Comparison of ENCODE assay signal across 19 cellular contexts in the genomic region with DNA sequence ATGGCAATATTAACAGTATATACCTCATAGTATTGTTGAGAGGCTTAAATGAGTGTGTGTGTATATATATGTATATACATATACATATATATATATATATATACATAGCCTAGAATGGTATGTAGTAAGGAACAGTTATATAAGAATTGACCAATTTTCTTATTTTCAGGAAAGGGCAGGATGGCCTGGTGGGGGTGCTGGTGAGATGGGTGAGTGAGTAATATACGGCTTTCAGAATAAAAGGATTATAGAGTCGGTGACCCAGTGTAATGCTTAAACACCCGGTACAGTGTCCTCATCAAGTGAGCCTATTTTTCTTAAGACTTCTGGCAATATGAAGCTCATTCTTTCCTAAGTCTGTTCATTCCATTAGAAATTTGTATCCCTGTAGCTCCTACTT. TPM values are rescaled to one million over a fixed set of nuclear protein-coding genes. Genes with fewer than 3 reads are reported as not detected.
"Had no signal": no experiment of that assay in that cellular context is flagged by ENCODE, and none has a peak within 500 bp of the region (broad histone marks: within the 10 kb centered on the region; RNA-seq: fewer than 3 reads in every experiment).

No MANE protein-coding gene starts in this region.

- H3K4me3 ChIP-seq: ascending aorta, cardiac muscle cell had no signal

- H3K4me1 Mint-ChIP-seq: activated B cell treated with CpG ODN at 0.5 μM for 24 hours; activated CD4-positive, alpha-beta T cell treated with anti-CD3 and anti-CD28 coated beads, Interleukin-2, amount 10 ng/mL, durations not matched to agents 7 days and 5 days; activated naive CD8-positive, alpha-beta T cell treated with anti-CD3 and anti-CD28 coated beads, Interleukin-2, amount 50 U/mL, for 24 hours had no signal

- DNase-seq: activated B cell treated with CpG ODN at 0.5 μM for 24 hours; activated CD4-positive, alpha-beta T cell treated with anti-CD3 and anti-CD28 coated beads, Interleukin-2, amount 10 ng/mL, durations not matched to agents 7 days and 5 days; activated CD8-positive, alpha-beta memory T cell treated with anti-CD3 and anti-CD28 coated beads for 24 hours; activated naive CD4-positive, alpha-beta T cell treated with Interleukin-2 at 50 U/mL for 16 hours; activated naive CD8-positive, alpha-beta T cell treated with anti-CD3 and anti-CD28 coated beads, Interleukin-2, amount 50 U/mL, for 24 hours; cortex of kidney; effector CD8-positive, alpha-beta T cell; hippocampal formation; kidney glomerular epithelial cell; stimulated activated CD4-positive, alpha-beta T cell treated with anti-CD3 and anti-CD28 coated beads, Interleukin-4, amount 100 ng/mL, for 1 hour; stimulated activated CD8-positive, alpha-beta memory T cell treated with anti-CD3 and anti-CD28 coated beads, Interleukin-4, amount 100 ng/mL, for 48 hours had no signal

- H3K4me1 ChIP-seq: ascending aorta had no signal

- H3K27ac ChIP-seq: ascending aorta, cardiac muscle cell, epithelial cell of prostate had no signal

- H3K36me3 ChIP-seq: ascending aorta, cardiac muscle cell had no signal

- H3K9me3 ChIP-seq: ascending aorta had no signal

- H3K9me3 Mint-ChIP-seq: activated naive CD8-positive, alpha-beta T cell treated with anti-CD3 and anti-CD28 coated beads, Interleukin-2, amount 50 U/mL, for 24 hours; stimulated activated naive CD8-positive, alpha-beta T cell treated with anti-CD3 and anti-CD28 coated beads, Interleukin-15, Interleukin-2, amounts not matched to agents 100 ng/mL and 50 ng/mL, for 24 hours had no signal

- H3K27ac Mint-ChIP-seq: activated B cell treated with CpG ODN at 0.5 μM for 24 hours; activated CD4-positive, alpha-beta T cell treated with anti-CD3 and anti-CD28 coated beads, Interleukin-2, amount 10 ng/mL, durations not matched to agents 7 days and 5 days; activated naive CD8-positive, alpha-beta T cell treated with anti-CD3 and anti-CD28 coated beads, Interleukin-2, amount 50 U/mL, for 24 hours; stimulated activated naive CD8-positive, alpha-beta T cell treated with anti-CD3 and anti-CD28 coated beads, Interleukin-15, Interleukin-2, amounts not matched to agents 100 ng/mL and 50 ng/mL, for 24 hours had no signal

- H3K27me3 ChIP-seq: ascending aorta, cardiac muscle cell had no signal

- H3K4me3 Mint-ChIP-seq: activated B cell treated with CpG ODN at 0.5 μM for 24 hours; activated CD4-positive, alpha-beta T cell treated with anti-CD3 and anti-CD28 coated beads, Interleukin-2, amount 10 ng/mL, durations not matched to agents 7 days and 5 days; activated naive CD8-positive, alpha-beta T cell treated with anti-CD3 and anti-CD28 coated beads, Interleukin-2, amount 50 U/mL, for 24 hours; stimulated activated naive CD8-positive, alpha-beta T cell treated with anti-CD3 and anti-CD28 coated beads, Interleukin-15, Interleukin-2, amounts not matched to agents 100 ng/mL and 50 ng/mL, for 24 hours had no signal

- H3K27me3 Mint-ChIP-seq: activated B cell treated with CpG ODN at 0.5 μM for 24 hours had no signal

RNA-seq across cellular contexts. Expression of a gene that starts 11.7 kb away (rescaled TPM):
- total RNA-seq: activated B cell treated with CpG ODN at 0.5 μM for 24 hours; activated CD4-positive, alpha-beta T cell treated with anti-CD3 and anti-CD28 coated beads, Interleukin-2, amount 10 ng/mL, durations not matched to agents 7 days and 5 days; ascending aorta; cardiac muscle cell; glomerular endothelial cell; lower leg skin; osteocyte; ureter had no signal
